Comparison of ENCODE assay signal across 12 cellular contexts in genomic region chr14:38016497-38016896, GRCh38.
A peak's percentile ranks its signal among the peaks of the same experiment; 100 is the strongest.
DNase-seq lines count a peak whose midpoint lies in the region; ATAC-seq and TF ChIP-seq lines count a peak whose summit lies in the region.
"Had no signal": no experiment of that assay in that cellular context is flagged by ENCODE, and none has a peak within 500 bp of the region (broad histone marks: within the 10 kb centered on the region; RNA-seq: fewer than 3 reads in every experiment).

No MANE protein-coding gene starts in this region.

- no peak overlapping the region for H4K5ac ChIP-seq in mesendoderm (ENCODE audit: low read length)

- no peak overlapping the region for H3K4me3 Mint-ChIP-seq in mesothelial cell of epicardium

- H3K4me2 ChIP-seq in mesendoderm (ENCODE audit: low read length) = no peak overlapping the region

- no peak overlapping the region for H3K23ac ChIP-seq in mesendoderm (ENCODE audit: low read length)

- H3K27ac Mint-ChIP-seq in mesothelial cell of epicardium = no peak overlapping the region

- H3K36me3 ChIP-seq in mesendoderm (ENCODE audit: control insufficient read depth, insufficient read depth, low read length) = no peaks in the 10 kb centered on the region
- H3K36me3 ChIP-seq: transverse colon had no signal

- no peaks in the 10 kb centered on the region for H3K4me1 ChIP-seq in mesendoderm (ENCODE audit: control insufficient read depth, low read depth, low read length)
- H3K4me1 ChIP-seq: transverse colon had no signal

- H3K9ac ChIP-seq in mesendoderm (ENCODE audit: low read length) = no peak overlapping the region

- H3K27me3 Mint-ChIP-seq in mesothelial cell of epicardium (ENCODE audit: low read depth) = no peaks in the 10 kb centered on the region

- peaks cover 25% of the 10 kb centered on the region for H3K9me3 Mint-ChIP-seq in mesothelial cell of epicardium

- H3K56ac ChIP-seq in mesendoderm (ENCODE audit: low read length) = no peak overlapping the region

- no CpG with 5 or more reads among the region's 2 CpGs for WGBS in mesendoderm (ENCODE audit: extremely low coverage, insufficient coverage, low lambda C conversion rate)

- H3K79me1 ChIP-seq in mesendoderm (ENCODE audit: low read length) = no peaks in the 10 kb centered on the region

- no peak overlapping the region for H2BK5ac ChIP-seq in mesendoderm (ENCODE audit: low read length)

- no peak overlapping the region for H2BK15ac ChIP-seq in mesendoderm (replicated peaks; ENCODE audit: low read depth)

- DNase-seq in GM12864 (ENCODE audit: low read depth) (no peak), LNCaP clone FGC (ENCODE audit: low read depth) (no peak), choroid plexus epithelial cell (ENCODE audit: low read depth) (peak; percentile 9), mesendoderm (peak; percentile 8), mesothelial cell of epicardium (ENCODE audit: low spot score in 2 of 2, unreplicated experiment in 2 of 2) (no peak)
- DNase-seq in stimulated activated CD4-positive, alpha-beta T cell treated with anti-CD3 and anti-CD28 coated beads, Interleukin-4, amount 100 ng/mL, for 4 hours = no peak
- DNase-seq: NCI-H1105 treated with DMSO at 0.1 percent for 48 hours; NCI-H510A treated with DMSO at 0.1 percent for 48 hours; stimulated activated CD4-positive, alpha-beta T cell treated with anti-CD3 and anti-CD28 coated beads, Interleukin-12 subunit alpha, Interleukin-12 subunit beta, amount 100 ng/mL, for 4 hours; transverse colon had no signal

- no peak overlapping the region for H3K18ac ChIP-seq in mesendoderm (ENCODE audit: low read length)

- no peak for ATAC-seq in HG03045 (IDR thresholded peaks at IDR 0.05; ENCODE audit: unreplicated experiment)
- ATAC-seq in GM19455 (IDR thresholded peaks at IDR 0.05; ENCODE audit: unreplicated experiment) = no peak

- no peak overlapping the region for H3K4ac ChIP-seq in mesendoderm (ENCODE audit: low read depth, low read length)

- H3K27me3 ChIP-seq in mesendoderm (ENCODE audit: insufficient read depth, low read length, poor library complexity) = no peaks in the 10 kb centered on the region
- H3K27me3 ChIP-seq: transverse colon had no signal

- peaks cover 6% of the 10 kb centered on the region for H3K36me3 Mint-ChIP-seq in mesothelial cell of epicardium

- H4K8ac ChIP-seq in mesendoderm (ENCODE audit: low read depth, low read length) = no peak overlapping the region

- TF ChIP-seq CTCF in GM12864 (IDR thresholded peaks at IDR 0.05; ENCODE audit: low read depth, low read length, missing control alignments) (peak; percentile 23), LNCaP clone FGC (IDR thresholded peaks at IDR 0.05; ENCODE audit: control insufficient read depth, extremely low read depth, insufficient read depth) (0 out of 2 replicates have a peak, but pooled peaks have one; percentile 10), choroid plexus epithelial cell (conservative IDR thresholded peaks at IDR 0.05; ENCODE audit: low read depth, low read length) (peak; percentile 49), mesothelial cell of epicardium (IDR thresholded peaks at IDR 0.05; ENCODE audit: unreplicated experiment) (no peak)

- H3K4me1 Mint-ChIP-seq in mesothelial cell of epicardium = peaks cover 25% of the 10 kb centered on the region

- H3K4me3 ChIP-seq in GM12864 (ENCODE audit: low read depth, low read length) = no peak overlapping the region
- H3K4me3 ChIP-seq in LNCaP clone FGC (ENCODE audit: low read depth, low read length) = no peak overlapping the region
- no peak overlapping the region for H3K4me3 ChIP-seq in choroid plexus epithelial cell (ENCODE audit: low read depth, low read length)
- no peak overlapping the region for H3K4me3 ChIP-seq in mesendoderm (ENCODE audit: low read length)
- H3K4me3 ChIP-seq: transverse colon had no signal

- H2AK5ac ChIP-seq in mesendoderm (ENCODE audit: low read length) = no peak overlapping the region

- H2BK120ac ChIP-seq in mesendoderm (ENCODE audit: low read depth, low read length) = no peak overlapping the region

- H3K79me2 ChIP-seq in mesendoderm (ENCODE audit: control insufficient read depth, insufficient read depth, low read length) = no peaks in the 10 kb centered on the region

- H3K27ac ChIP-seq in mesendoderm (ENCODE audit: low read depth, low read length) = no peak overlapping the region
- H3K27ac ChIP-seq: transverse colon had no signal

Comparison
In these comparisons a context has a peak if more than half of its experiments do, and no peak if none do; other contexts are left out.
1. DNase-seq: peak in choroid plexus epithelial cell (single experiment) and mesendoderm (single experiment); none in GM12864 (single experiment), LNCaP clone FGC (single experiment), stimulated activated CD4-positive, alpha-beta T cell treated with anti-CD3 and anti-CD28 coated beads, Interleukin-4, amount 100 ng/mL, for 4 hours (0 of 2) and mesothelial cell of epicardium (0 of 2).